1 cellular context compared by ENCODE assay signal in genomic region chr7:138247568-138248328, GRCh38.
A peak's percentile ranks its signal among the peaks of the same experiment; 100 is the strongest.
TF ChIP-seq lines count a peak whose summit lies in the region.

No MANE protein-coding gene starts in this region.

TF ChIP-seq in H1, 55 proteins besides CTCF, POLR2A, EP300 and RAD21 (continued from another document):
- TF ChIP-seq, protein P1, sequence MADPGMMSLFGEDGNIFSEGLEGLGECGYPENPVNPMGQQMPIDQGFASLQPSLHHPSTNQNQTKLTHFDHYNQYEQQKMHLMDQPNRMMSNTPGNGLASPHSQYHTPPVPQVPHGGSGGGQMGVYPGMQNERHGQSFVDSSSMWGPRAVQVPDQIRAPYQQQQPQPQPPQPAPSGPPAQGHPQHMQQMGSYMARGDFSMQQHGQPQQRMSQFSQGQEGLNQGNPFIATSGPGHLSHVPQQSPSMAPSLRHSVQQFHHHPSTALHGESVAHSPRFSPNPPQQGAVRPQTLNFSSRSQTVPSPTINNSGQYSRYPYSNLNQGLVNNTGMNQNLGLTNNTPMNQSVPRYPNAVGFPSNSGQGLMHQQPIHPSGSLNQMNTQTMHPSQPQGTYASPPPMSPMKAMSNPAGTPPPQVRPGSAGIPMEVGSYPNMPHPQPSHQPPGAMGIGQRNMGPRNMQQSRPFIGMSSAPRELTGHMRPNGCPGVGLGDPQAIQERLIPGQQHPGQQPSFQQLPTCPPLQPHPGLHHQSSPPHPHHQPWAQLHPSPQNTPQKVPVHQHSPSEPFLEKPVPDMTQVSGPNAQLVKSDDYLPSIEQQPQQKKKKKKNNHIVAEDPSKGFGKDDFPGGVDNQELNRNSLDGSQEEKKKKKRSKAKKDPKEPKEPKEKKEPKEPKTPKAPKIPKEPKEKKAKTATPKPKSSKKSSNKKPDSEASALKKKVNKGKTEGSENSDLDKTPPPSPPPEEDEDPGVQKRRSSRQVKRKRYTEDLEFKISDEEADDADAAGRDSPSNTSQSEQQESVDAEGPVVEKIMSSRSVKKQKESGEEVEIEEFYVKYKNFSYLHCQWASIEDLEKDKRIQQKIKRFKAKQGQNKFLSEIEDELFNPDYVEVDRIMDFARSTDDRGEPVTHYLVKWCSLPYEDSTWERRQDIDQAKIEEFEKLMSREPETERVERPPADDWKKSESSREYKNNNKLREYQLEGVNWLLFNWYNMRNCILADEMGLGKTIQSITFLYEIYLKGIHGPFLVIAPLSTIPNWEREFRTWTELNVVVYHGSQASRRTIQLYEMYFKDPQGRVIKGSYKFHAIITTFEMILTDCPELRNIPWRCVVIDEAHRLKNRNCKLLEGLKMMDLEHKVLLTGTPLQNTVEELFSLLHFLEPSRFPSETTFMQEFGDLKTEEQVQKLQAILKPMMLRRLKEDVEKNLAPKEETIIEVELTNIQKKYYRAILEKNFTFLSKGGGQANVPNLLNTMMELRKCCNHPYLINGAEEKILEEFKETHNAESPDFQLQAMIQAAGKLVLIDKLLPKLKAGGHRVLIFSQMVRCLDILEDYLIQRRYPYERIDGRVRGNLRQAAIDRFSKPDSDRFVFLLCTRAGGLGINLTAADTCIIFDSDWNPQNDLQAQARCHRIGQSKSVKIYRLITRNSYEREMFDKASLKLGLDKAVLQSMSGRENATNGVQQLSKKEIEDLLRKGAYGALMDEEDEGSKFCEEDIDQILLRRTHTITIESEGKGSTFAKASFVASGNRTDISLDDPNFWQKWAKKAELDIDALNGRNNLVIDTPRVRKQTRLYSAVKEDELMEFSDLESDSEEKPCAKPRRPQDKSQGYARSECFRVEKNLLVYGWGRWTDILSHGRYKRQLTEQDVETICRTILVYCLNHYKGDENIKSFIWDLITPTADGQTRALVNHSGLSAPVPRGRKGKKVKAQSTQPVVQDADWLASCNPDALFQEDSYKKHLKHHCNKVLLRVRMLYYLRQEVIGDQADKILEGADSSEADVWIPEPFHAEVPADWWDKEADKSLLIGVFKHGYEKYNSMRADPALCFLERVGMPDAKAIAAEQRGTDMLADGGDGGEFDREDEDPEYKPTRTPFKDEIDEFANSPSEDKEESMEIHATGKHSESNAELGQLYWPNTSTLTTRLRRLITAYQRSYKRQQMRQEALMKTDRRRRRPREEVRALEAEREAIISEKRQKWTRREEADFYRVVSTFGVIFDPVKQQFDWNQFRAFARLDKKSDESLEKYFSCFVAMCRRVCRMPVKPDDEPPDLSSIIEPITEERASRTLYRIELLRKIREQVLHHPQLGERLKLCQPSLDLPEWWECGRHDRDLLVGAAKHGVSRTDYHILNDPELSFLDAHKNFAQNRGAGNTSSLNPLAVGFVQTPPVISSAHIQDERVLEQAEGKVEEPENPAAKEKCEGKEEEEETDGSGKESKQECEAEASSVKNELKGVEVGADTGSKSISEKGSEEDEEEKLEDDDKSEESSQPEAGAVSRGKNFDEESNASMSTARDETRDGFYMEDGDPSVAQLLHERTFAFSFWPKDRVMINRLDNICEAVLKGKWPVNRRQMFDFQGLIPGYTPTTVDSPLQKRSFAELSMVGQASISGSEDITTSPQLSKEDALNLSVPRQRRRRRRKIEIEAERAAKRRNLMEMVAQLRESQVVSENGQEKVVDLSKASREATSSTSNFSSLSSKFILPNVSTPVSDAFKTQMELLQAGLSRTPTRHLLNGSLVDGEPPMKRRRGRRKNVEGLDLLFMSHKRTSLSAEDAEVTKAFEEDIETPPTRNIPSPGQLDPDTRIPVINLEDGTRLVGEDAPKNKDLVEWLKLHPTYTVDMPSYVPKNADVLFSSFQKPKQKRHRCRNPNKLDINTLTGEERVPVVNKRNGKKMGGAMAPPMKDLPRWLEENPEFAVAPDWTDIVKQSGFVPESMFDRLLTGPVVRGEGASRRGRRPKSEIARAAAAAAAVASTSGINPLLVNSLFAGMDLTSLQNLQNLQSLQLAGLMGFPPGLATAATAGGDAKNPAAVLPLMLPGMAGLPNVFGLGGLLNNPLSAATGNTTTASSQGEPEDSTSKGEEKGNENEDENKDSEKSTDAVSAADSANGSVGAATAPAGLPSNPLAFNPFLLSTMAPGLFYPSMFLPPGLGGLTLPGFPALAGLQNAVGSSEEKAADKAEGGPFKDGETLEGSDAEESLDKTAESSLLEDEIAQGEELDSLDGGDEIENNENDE (IDR thresholded peaks at IDR 0.05; ENCODE audit: insufficient replicate concordance, low read length) = no peak
- TF ChIP-seq E2F6 (IDR thresholded peaks at IDR 0.05) = 0 out of 2 replicates have a peak, but pooled peaks have one; percentile 31
- no peak for TF ChIP-seq SP1 (IDR thresholded peaks at IDR 0.05; ENCODE audit: low read depth, low read length)
